Comparison of ENCODE assay signal across 18 cellular contexts in genomic region chr14:29576997-29577396, GRCh38.
DNase-seq lines count a peak whose midpoint lies in the region; TF ChIP-seq lines count a peak whose summit lies in the region.
"Had no signal": no experiment of that assay in that cellular context is flagged by ENCODE, and none has a peak within 500 bp of the region (broad histone marks: within the 10 kb centered on the region; RNA-seq: fewer than 3 reads in every experiment).

No MANE protein-coding gene starts in this region.

- POLR2A ChIA-PET in MCF 10A (lab: Yijun Ruan, JAX), result no interaction called here

- H3K4me3 Mint-ChIP-seq in osteocyte (ENCODE audit: unreplicated experiment), result no peak overlapping the region
- H3K4me3 Mint-ChIP-seq in MCF 10A (ENCODE audit: unreplicated experiment), result no peak overlapping the region
- H3K4me3 Mint-ChIP-seq: B cell; CD8-positive, alpha-beta T cell; H9; IgD-negative memory B cell had no signal

- CTCF ChIA-PET in MCF 10A (lab: Yijun Ruan, JAX), result interaction anchor here (1.5 kb wide), 1 partner anchor 28 kb away, joined by 3 read pairs; no protein-coding TSS in a partner anchor

- BruUV-seq in MCF 10A (replicated peaks; lab: Mats Ljungman, UMichigan), result no TSS peak

- no peaks in the 10 kb centered on the region for H3K27me3 Mint-ChIP-seq in osteocyte (ENCODE audit: unreplicated experiment)
- H3K27me3 Mint-ChIP-seq in MCF 10A (ENCODE audit: insufficient read depth, unreplicated experiment), result no peaks in the 10 kb centered on the region
- H3K27me3 Mint-ChIP-seq: B cell, IgD-negative memory B cell had no signal

- H3K27ac Mint-ChIP-seq in osteocyte (ENCODE audit: unreplicated experiment) (peak overlapping the region; percentile 47), MCF 10A (ENCODE audit: low read depth, unreplicated experiment) (no peak overlapping the region)
- H3K27ac Mint-ChIP-seq: B cell; CD8-positive, alpha-beta T cell; H9; IgD-negative memory B cell had no signal

- peaks cover 2% of the 10 kb centered on the region for H3K4me1 Mint-ChIP-seq in osteocyte (ENCODE audit: unreplicated experiment)
- H3K4me1 Mint-ChIP-seq in MCF 10A (ENCODE audit: insufficient read depth, unreplicated experiment), result no peaks in the 10 kb centered on the region

- no peaks in the 10 kb centered on the region for H3K36me3 Mint-ChIP-seq in osteocyte (ENCODE audit: unreplicated experiment)
- H3K36me3 Mint-ChIP-seq in MCF 10A (ENCODE audit: insufficient read depth, unreplicated experiment), result peaks cover 6% of the 10 kb centered on the region
- H3K36me3 Mint-ChIP-seq: CD8-positive, alpha-beta T cell had no signal

- TF ChIP-seq CTCF in osteocyte (IDR thresholded peaks at IDR 0.05) (no peak), MCF 10A (IDR thresholded peaks at IDR 0.05; ENCODE audit: unreplicated experiment) (no peak), GM10266 (IDR thresholded peaks at IDR 0.05; ENCODE audit: control insufficient read depth, insufficient read depth, low read depth, missing control alignments) (no peak)

- DNase-seq in NCI-H748 (lab: John Stamatoyannopoulos, UW; ENCODE audit: unreplicated experiment) (peak; percentile 30), NCI-H748 treated with DMSO at 0.1 percent for 48 hours (lab: John Stamatoyannopoulos, UW) (no peak), M059J (ENCODE audit: low read depth) (peak; percentile 0), fibroblast of gingiva (ENCODE audit: low read depth) (peak; percentile 56), osteocyte (ENCODE audit: extremely low spot score, unreplicated experiment) (no peak), MCF 10A (ENCODE audit: unreplicated experiment) (no peak), NCI-H2107 treated with DMSO at 0.1 percent for 48 hours (lab: John Stamatoyannopoulos, UW; ENCODE audit: unreplicated experiment) (no peak), GM10266 (ENCODE audit: extremely low spot score) (no peak)
- DNase-seq: 8988T; Calu3; CD8-positive, alpha-beta T cell; DMS53; DND-41; EL; H9; KBM-7 had no signal

- H3K9me3 Mint-ChIP-seq in osteocyte (ENCODE audit: unreplicated experiment) (peaks cover 13% of the 10 kb centered on the region), MCF 10A (ENCODE audit: unreplicated experiment) (peaks cover 9% of the 10 kb centered on the region)
- H3K9me3 Mint-ChIP-seq: H9 had no signal

- intact Hi-C loops in MCF 10A (cut with micrococcal nuclease), result no loop called here

Comparison
In these comparisons a context has a peak if more than half of its experiments do, and no peak if none do; other contexts are left out.
1. DNase-seq: peak in NCI-H748 (single experiment), M059J (single experiment) and fibroblast of gingiva (single experiment); none in NCI-H748 treated with DMSO at 0.1 percent for 48 hours (single experiment), osteocyte (single experiment), MCF 10A (single experiment), NCI-H2107 treated with DMSO at 0.1 percent for 48 hours (single experiment) and GM10266 (single experiment).